17 cellular contexts compared by ENCODE assay signal in genomic region chr1:235021815-235022214, GRCh38.
DNase-seq lines count a peak whose midpoint lies in the region; ATAC-seq and TF ChIP-seq lines count a peak whose summit lies in the region.
"Had no signal": no experiment of that assay in that cellular context is flagged by ENCODE, and none has a peak within 500 bp of the region (broad histone marks: within the 10 kb centered on the region; RNA-seq: fewer than 3 reads in every experiment).

No MANE protein-coding gene starts in this region.

- TF ChIP-seq RAD21 in IMR-90 (IDR thresholded peaks at IDR 0.05; ENCODE audit: low read length) = no peak

- no peak overlapping the region for H3K4me2 ChIP-seq in IMR-90 (ENCODE audit: low read depth, low read length)

- intact Hi-C loops in IMR-90 (cut with micrococcal nuclease) (no loop called here), spleen (cut with DNase I; ENCODE audit: low total_unique reads) (no loop called here)
- intact Hi-C loops in activated T-helper 1 cell treated with anti-CD3 and anti-CD28 coated beads, Interleukin-12 subunit alpha, Interleukin-12 subunit beta, Interleukin-2, Interleukin-4 antibody, amounts not matched to agents 30 ng/mL and 10 ng/mL and 1 ng/mL, durations not matched to agents 14 hours and 24 hours and 36 hours (cut with micrococcal nuclease) = no loop called here

- 0 out of 3 replicates have a peak overlapping the region, but pooled peaks have one; percentile 12 for H2BK15ac ChIP-seq in IMR-90 (ENCODE audit: low read depth, low read length)

- TF ChIP-seq CTCF in IMR-90 (conservative IDR thresholded peaks at IDR 0.05; ENCODE audit: low read depth, low read length) (no peak), spleen (IDR thresholded peaks at IDR 0.05 in 8 of 11, conservative IDR thresholded peaks at IDR 0.05 in 3 of 11) (no peak)

- ATAC-seq in IMR-90 (ENCODE audit: low read depth) = no peak
- no peak for ATAC-seq in memory B cell (ENCODE audit: low read depth)

- no peak overlapping the region; a peak in 1 of 4 replicates for H4K8ac ChIP-seq in IMR-90 (ENCODE audit: low read depth in 2 of 2, low read length in 2 of 2)

- H3K23ac ChIP-seq in IMR-90 (ENCODE audit: low read depth, low read length) = no peak overlapping the region

- H3K27me3 ChIP-seq in IMR-90 (ENCODE audit: control insufficient read depth, insufficient read depth, low read length) (no peaks in the 10 kb centered on the region), spleen (replicated peaks in 1 of 7) (no peaks in the 10 kb centered on the region)

- CTCF ChIA-PET in IMR-90 (lab: Yijun Ruan, JAX) = no interaction called here

- no peak overlapping the region for H2AK9ac ChIP-seq in IMR-90 (replicated peaks; ENCODE audit: low read depth, low read length, poor library complexity)

- H4K5ac ChIP-seq in IMR-90 (ENCODE audit: low read depth, low read length) = no peak overlapping the region

- WGBS in IMR-90 (ENCODE audit: extremely low coverage in 2 of 2, insufficient read length in 1 of 2), 2 experiments = no CpG with 5 or more reads among the region's 7 CpGs
- 80 to 94% (median 87%) methylated on average over 7 of the region's 7 CpGs for WGBS in spleen, 5 donors

- H3K36me3 ChIP-seq in IMR-90 (ENCODE audit: control insufficient read depth, insufficient read depth, low read length) (no peaks in the 10 kb centered on the region), spleen (no peaks in the 10 kb centered on the region)

- H3K79me1 ChIP-seq in IMR-90 (ENCODE audit: low read depth in 1 of 2, low read length in 2 of 2) = no peaks in the 10 kb centered on the region

- H3K9me3 ChIP-seq in IMR-90 (ENCODE audit: control insufficient read depth, insufficient read depth, low read length) = peaks cover 5% of the 10 kb centered on the region
- peaks cover 0 to 5% (median 0%) of the 10 kb centered on the region in 8 donors for H3K9me3 ChIP-seq in spleen
- H3K9me3 ChIP-seq: psoas muscle had no signal

- peaks cover 9% of the 10 kb centered on the region; the same call in 1 of the 2 replicates for H3K9me1 ChIP-seq in IMR-90 (ENCODE audit: insufficient read depth, low read length)

- POLR2A ChIA-PET in IMR-90 (lab: Charles Lee; ENCODE audit: unreplicated experiment) = no interaction called here

- no peak overlapping the region for H3K4me3 Mint-ChIP-seq in activated T-helper 1 cell treated with anti-CD3 and anti-CD28 coated beads, Interleukin-12 subunit alpha, Interleukin-12 subunit beta, Interleukin-2, Interleukin-4 antibody, amounts not matched to agents 30 ng/mL and 10 ng/mL and 1 ng/mL, durations not matched to agents 14 hours and 24 hours and 36 hours
- H3K4me3 Mint-ChIP-seq in memory B cell = no peak overlapping the region
- H3K4me3 Mint-ChIP-seq: activated naive CD4-positive, alpha-beta T cell treated with anti-CD3 and anti-CD28 coated beads, Interleukin-2, amount 50 U/mL, for 24 hours; neural crest cell had no signal

- peaks cover 3% of the 10 kb centered on the region for H3K4me1 ChIP-seq in IMR-90 (ENCODE audit: control insufficient read depth, insufficient read depth, low read length)
- peaks cover 0 to 22% (median 2%) of the 10 kb centered on the region in 6 donors for H3K4me1 ChIP-seq in spleen

- H2AFZ ChIP-seq in IMR-90 (replicated peaks; ENCODE audit: low read length, poor library complexity) = no peak overlapping the region

- H3K14ac ChIP-seq in IMR-90 (replicated peaks; ENCODE audit: low read depth, low read length) = no peak overlapping the region

- TF ChIP-seq POLR2A in IMR-90 (IDR thresholded peaks at IDR 0.05; ENCODE audit: low read depth, low read length) = no peak
- TF ChIP-seq POLR2A in spleen (IDR thresholded peaks at IDR 0.05) = no peak

- dilution Hi-C loops in IMR-90 (cut with HindIII; ENCODE audit: low sequenced_read_pairs, unreplicated experiment) = no loop called here

- DNase-seq in IMR-90 = no peak
- no peak for DNase-seq in activated T-helper 1 cell treated with anti-CD3 and anti-CD28 coated beads, Interleukin-12 subunit alpha, Interleukin-12 subunit beta, Interleukin-2, Interleukin-4 antibody, amounts not matched to agents 30 ng/mL and 10 ng/mL and 1 ng/mL, durations not matched to agents 14 hours and 24 hours and 36 hours (ENCODE audit: low spot score)
- DNase-seq in memory B cell (ENCODE audit: low spot score in 2 of 2) = no peak
- peak; percentile 30 for DNase-seq in spleen
- DNase-seq in NCI-H2107 (lab: John Stamatoyannopoulos, UW) = no peak
- no peak for DNase-seq in middle frontal gyrus (ENCODE audit: extremely low spot score, low spot score)
- no peak for DNase-seq in T1000 (lab: John Stamatoyannopoulos, UW)
- DNase-seq: activated T-cell treated with anti-CD3 and anti-CD28 coated beads for 4 hours, islet precursor cell, mammary epithelial cell, NCI-H2081 treated with DMSO at 0.1 percent for 48 hours, NCI-H510A, psoas muscle, SW 1271 had no signal

- in situ Hi-C loops in IMR-90 (cut with MboI; ENCODE audit: low sequenced_read_pairs) = no loop called here

- no peaks in the 10 kb centered on the region for H4K20me1 ChIP-seq in IMR-90 (ENCODE audit: insufficient read depth, low read length)

- H3K18ac ChIP-seq in IMR-90 (ENCODE audit: low read depth, low read length) = no peak overlapping the region

- no peak overlapping the region for H3K9ac ChIP-seq in IMR-90 (ENCODE audit: low read depth, low read length)

- H3K27ac Mint-ChIP-seq in activated T-helper 1 cell treated with anti-CD3 and anti-CD28 coated beads, Interleukin-12 subunit alpha, Interleukin-12 subunit beta, Interleukin-2, Interleukin-4 antibody, amounts not matched to agents 30 ng/mL and 10 ng/mL and 1 ng/mL, durations not matched to agents 14 hours and 24 hours and 36 hours = peak overlapping the region; percentile 70
- H3K27ac Mint-ChIP-seq in memory B cell = peak overlapping the region; percentile 13

- no peak overlapping the region for H2AK5ac ChIP-seq in IMR-90 (ENCODE audit: low read depth, low read length)

- H3K4me1 Mint-ChIP-seq in activated T-helper 1 cell treated with anti-CD3 and anti-CD28 coated beads, Interleukin-12 subunit alpha, Interleukin-12 subunit beta, Interleukin-2, Interleukin-4 antibody, amounts not matched to agents 30 ng/mL and 10 ng/mL and 1 ng/mL, durations not matched to agents 14 hours and 24 hours and 36 hours (ENCODE audit: low read depth) = peaks cover 78% of the 10 kb centered on the region
- peaks cover 17% of the 10 kb centered on the region for H3K4me1 Mint-ChIP-seq in memory B cell

- H3K9me3 Mint-ChIP-seq in activated T-helper 1 cell treated with anti-CD3 and anti-CD28 coated beads, Interleukin-12 subunit alpha, Interleukin-12 subunit beta, Interleukin-2, Interleukin-4 antibody, amounts not matched to agents 30 ng/mL and 10 ng/mL and 1 ng/mL, durations not matched to agents 14 hours and 24 hours and 36 hours = peaks cover 24% of the 10 kb centered on the region
- peaks cover 3% of the 10 kb centered on the region for H3K9me3 Mint-ChIP-seq in memory B cell

- H3K36me3 Mint-ChIP-seq in activated T-helper 1 cell treated with anti-CD3 and anti-CD28 coated beads, Interleukin-12 subunit alpha, Interleukin-12 subunit beta, Interleukin-2, Interleukin-4 antibody, amounts not matched to agents 30 ng/mL and 10 ng/mL and 1 ng/mL, durations not matched to agents 14 hours and 24 hours and 36 hours (ENCODE audit: low read depth) = peaks cover 19% of the 10 kb centered on the region
- peaks cover 2% of the 10 kb centered on the region for H3K36me3 Mint-ChIP-seq in memory B cell

- H3K27ac ChIP-seq in IMR-90 (ENCODE audit: insufficient read depth, low read length) (no peak overlapping the region), spleen (peak overlapping the region in 6 of 8 donors; percentile 28 to 73 (median 61))
- H3K27ac ChIP-seq: coronary artery, psoas muscle had no signal

- no peak overlapping the region; the same call in 1 of the 2 replicates for H2BK20ac ChIP-seq in IMR-90 (ENCODE audit: low read depth, low read length)

- no peak overlapping the region for H2BK120ac ChIP-seq in IMR-90 (ENCODE audit: low read depth, low read length)

- H2BK5ac ChIP-seq in IMR-90 (ENCODE audit: low read depth, low read length, poor library complexity, severe bottlenecking) = no peak overlapping the region

- H3K4me3 ChIP-seq in IMR-90 (ENCODE audit: insufficient read depth, low read depth, low read length) = no peak overlapping the region
- no peak overlapping the region for H3K4me3 ChIP-seq in spleen
- H3K4me3 ChIP-seq: coronary artery, psoas muscle had no signal

- BruUV-seq in IMR-90 (replicated peaks; lab: Mats Ljungman, UMichigan) = no TSS peak

- H3K4ac ChIP-seq in IMR-90 (ENCODE audit: low read depth, low read length) = no peak overlapping the region

- no peak overlapping the region for H3K56ac ChIP-seq in IMR-90 (ENCODE audit: extremely low read depth, insufficient read depth, low read length)

- H4K91ac ChIP-seq in IMR-90 (ENCODE audit: insufficient read depth, low read depth, low read length) = no peak overlapping the region

- no peaks in the 10 kb centered on the region for H3K27me3 Mint-ChIP-seq in activated T-helper 1 cell treated with anti-CD3 and anti-CD28 coated beads, Interleukin-12 subunit alpha, Interleukin-12 subunit beta, Interleukin-2, Interleukin-4 antibody, amounts not matched to agents 30 ng/mL and 10 ng/mL and 1 ng/mL, durations not matched to agents 14 hours and 24 hours and 36 hours (ENCODE audit: insufficient read depth)
- H3K27me3 Mint-ChIP-seq in memory B cell = no peaks in the 10 kb centered on the region
- H3K27me3 Mint-ChIP-seq: activated naive CD4-positive, alpha-beta T cell treated with anti-CD3 and anti-CD28 coated beads, Interleukin-2, amount 50 U/mL, for 24 hours had no signal

TF ChIP-seq in IMR-90, 13 proteins besides CTCF, POLR2A, EP300 and RAD21 (continues in another document):
- TF ChIP-seq SMC3 (IDR thresholded peaks at IDR 0.05; ENCODE audit: low read depth, low read length) (no peak), RCOR1 (IDR thresholded peaks at IDR 0.05; ENCODE audit: insufficient replicate concordance, low read length) (no peak), NFE2L2 (IDR thresholded peaks at IDR 0.05; ENCODE audit: low read depth, low read length) (no peak)
- TF ChIP-seq, protein P1, sequence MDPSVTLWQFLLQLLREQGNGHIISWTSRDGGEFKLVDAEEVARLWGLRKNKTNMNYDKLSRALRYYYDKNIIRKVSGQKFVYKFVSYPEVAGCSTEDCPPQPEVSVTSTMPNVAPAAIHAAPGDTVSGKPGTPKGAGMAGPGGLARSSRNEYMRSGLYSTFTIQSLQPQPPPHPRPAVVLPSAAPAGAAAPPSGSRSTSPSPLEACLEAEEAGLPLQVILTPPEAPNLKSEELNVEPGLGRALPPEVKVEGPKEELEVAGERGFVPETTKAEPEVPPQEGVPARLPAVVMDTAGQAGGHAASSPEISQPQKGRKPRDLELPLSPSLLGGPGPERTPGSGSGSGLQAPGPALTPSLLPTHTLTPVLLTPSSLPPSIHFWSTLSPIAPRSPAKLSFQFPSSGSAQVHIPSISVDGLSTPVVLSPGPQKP (IDR thresholded peaks at IDR 0.05; ENCODE audit: borderline replicate concordance, low read depth, low read length) = no peak
